In genomic region chr12:8648598-8649205, GRCh38 we compare ENCODE assay signal across 9 cellular contexts. TPM values are rescaled to one million over a fixed set of nuclear protein-coding genes. Genes with fewer than 3 reads are reported as not detected.
A peak's percentile ranks its signal among the peaks of the same experiment; 100 is the strongest.
DNase-seq lines count a peak whose midpoint lies in the region; ATAC-seq and TF ChIP-seq lines count a peak whose summit lies in the region.
"Had no signal": no experiment of that assay in that cellular context is flagged by ENCODE, and none has a peak within 500 bp of the region (broad histone marks: within the 10 kb centered on the region; RNA-seq: fewer than 3 reads in every experiment).

No MANE protein-coding gene starts in this region.

- no peak for TF ChIP-seq POLR2A in upper lobe of left lung (IDR thresholded peaks at IDR 0.05)

- no peak overlapping the region for H3K4me3 ChIP-seq in upper lobe of left lung
- H3K4me3 ChIP-seq: heart right ventricle had no signal

- H3K27me3 Mint-ChIP-seq in activated T-cell treated with anti-CD3 and anti-CD28 coated beads, Interleukin-2, amount 50 U/mL, for 4 hours (ENCODE audit: low read depth), result no peaks in the 10 kb centered on the region

- H3K27ac ChIP-seq in upper lobe of left lung, result no peak overlapping the region
- H3K27ac ChIP-seq: heart right ventricle, VCaP had no signal

- H3K9me3 ChIP-seq in upper lobe of left lung, result no peaks in the 10 kb centered on the region
- H3K9me3 ChIP-seq: heart right ventricle had no signal

- H3K36me3 Mint-ChIP-seq in activated T-cell treated with anti-CD3 and anti-CD28 coated beads, Interleukin-2, amount 50 U/mL, for 4 hours (ENCODE audit: insufficient read depth), result no peaks in the 10 kb centered on the region

- 78 to 84% methylated on average over 8 of the region's 8 CpGs for WGBS in upper lobe of left lung, 2 donors

- H3K9me3 Mint-ChIP-seq in activated T-cell treated with anti-CD3 and anti-CD28 coated beads, Interleukin-2, amount 50 U/mL, for 4 hours, result no peaks in the 10 kb centered on the region

- ATAC-seq in GM19463 (IDR thresholded peaks at IDR 0.05; ENCODE audit: unreplicated experiment) (peak; percentile 78), HG03159 (IDR thresholded peaks at IDR 0.05; ENCODE audit: unreplicated experiment) (peak; percentile 73), upper lobe of left lung (ENCODE audit: low FRiP score in 2 of 2) (no peak)
- ATAC-seq in activated T-cell treated with anti-CD3 and anti-CD28 coated beads, Interleukin-2, amount 50 U/mL, for 4 hours, result peak; percentile 80 to 85
- ATAC-seq: heart right ventricle had no signal

- H3K36me3 ChIP-seq in upper lobe of left lung, result no peaks in the 10 kb centered on the region
- H3K36me3 ChIP-seq: heart right ventricle had no signal

- H3K4me1 ChIP-seq in upper lobe of left lung, result no peaks in the 10 kb centered on the region
- H3K4me1 ChIP-seq: heart right ventricle had no signal

- peaks cover 44% of the 10 kb centered on the region for H3K4me1 Mint-ChIP-seq in activated T-cell treated with anti-CD3 and anti-CD28 coated beads, Interleukin-2, amount 50 U/mL, for 4 hours (ENCODE audit: low read depth)

- no peak overlapping the region for H3K4me3 Mint-ChIP-seq in activated T-cell treated with anti-CD3 and anti-CD28 coated beads, Interleukin-2, amount 50 U/mL, for 4 hours

- DNase-seq in activated T-cell treated with anti-CD3 and anti-CD28 coated beads, Interleukin-2, amount 50 U/mL, for 4 hours, result peak; percentile 33
- peak; percentile 62 to 84 for DNase-seq in stimulated activated CD8-positive, alpha-beta memory T cell treated with anti-CD3 and anti-CD28 coated beads, Interleukin-7, amount 100 ng/mL, for 48 hours (ENCODE audit: extremely low read depth in 1 of 2, low read depth in 1 of 2)
- DNase-seq in NCI-H69 (lab: John Stamatoyannopoulos, UW), result no peak
- no peak for DNase-seq in ACHN
- DNase-seq in upper lobe of left lung, result no peak
- DNase-seq: heart right ventricle had no signal

- no peaks in the 10 kb centered on the region for H3K27me3 ChIP-seq in upper lobe of left lung

- TF ChIP-seq CTCF in upper lobe of left lung (IDR thresholded peaks at IDR 0.05), result no peak

- in situ Hi-C loops in ACHN (cut with HindIII; ENCODE audit: low pct_ligation_motif_present, low pct_unique_long_range_greater_than_20kb, low sequenced_read_pairs), result no loop called here

- TF ChIP-seq EP300 in upper lobe of left lung (IDR thresholded peaks at IDR 0.05), result no peak

RNA-seq across cellular contexts. Expression of gene MFAP5, which starts 13.9 kb away (rescaled TPM):
- not detected for total RNA-seq in activated T-cell treated with anti-CD3 and anti-CD28 coated beads, Interleukin-2, amount 50 U/mL, for 4 hours
- total RNA-seq in upper lobe of left lung, result 100 to 1,000 TPM in 1 of 6 donors, 10 to 100 TPM in 1, 1 to 10 TPM in 4; 2.1 to 102 (median 8.5) TPM

RNA-seq across cellular contexts. Expression of gene AICDA, which starts 36.0 kb away (rescaled TPM):
- not detected for total RNA-seq in activated T-cell treated with anti-CD3 and anti-CD28 coated beads, Interleukin-2, amount 50 U/mL, for 4 hours
- 1 to 10 TPM in 1 of 6 donors, under 1 TPM in 1, not detected in 4; 0.74 to 1.3 TPM for total RNA-seq in upper lobe of left lung
- total RNA-seq: heart right ventricle had no signal

RNA-seq across cellular contexts. Expression of gene RIMKLB, which starts 49.1 kb away (rescaled TPM):
- total RNA-seq in activated T-cell treated with anti-CD3 and anti-CD28 coated beads, Interleukin-2, amount 50 U/mL, for 4 hours, result 1 to 10 TPM; 5.7 to 7.7 (median 6.0) TPM
- 100 to 1,000 TPM in 1 of 6 donors, 10 to 100 TPM in 5; 25.2 to 103 (median 40.1) TPM for total RNA-seq in upper lobe of left lung

Comparison
In these comparisons a context has a peak if more than half of its experiments do, and no peak if none do; other contexts are left out.
1. ATAC-seq: peak in GM19463 (single experiment), HG03159 (single experiment) and activated T-cell treated with anti-CD3 and anti-CD28 coated beads, Interleukin-2, amount 50 U/mL, for 4 hours (2 of 2); none in upper lobe of left lung (0 of 2).
2. DNase-seq: peak in activated T-cell treated with anti-CD3 and anti-CD28 coated beads, Interleukin-2, amount 50 U/mL, for 4 hours (single experiment) and stimulated activated CD8-positive, alpha-beta memory T cell treated with anti-CD3 and anti-CD28 coated beads, Interleukin-7, amount 100 ng/mL, for 48 hours (2 of 2); none in NCI-H69 (single experiment), ACHN (single experiment) and upper lobe of left lung (0 of 2).